25 cellular contexts compared by ENCODE assay signal in genomic region chr20:23152902-23153301, GRCh38.
DNase-seq lines count a peak whose midpoint lies in the region; ATAC-seq and TF ChIP-seq lines count a peak whose summit lies in the region.
"Had no signal": no experiment of that assay in that cellular context is flagged by ENCODE, and none has a peak within 500 bp of the region (broad histone marks: within the 10 kb centered on the region; RNA-seq: fewer than 3 reads in every experiment).

No MANE protein-coding gene starts in this region.

- H2AFZ ChIP-seq in ACC112 (ENCODE audit: low read length, unreplicated experiment) = no peak overlapping the region

- no peaks in the 10 kb centered on the region for H3K36me3 Mint-ChIP-seq in HFFc6 (ENCODE audit: low read depth)
- no peaks in the 10 kb centered on the region for H3K36me3 Mint-ChIP-seq in activated naive CD4-positive, alpha-beta T cell treated with anti-CD3 and anti-CD28 coated beads for 36 hours (ENCODE audit: low read depth)
- H3K36me3 Mint-ChIP-seq in immature natural killer cell = no peaks in the 10 kb centered on the region
- H3K36me3 Mint-ChIP-seq: activated naive CD4-positive, alpha-beta T cell treated with anti-CD3 and anti-CD28 coated beads, Interleukin-2, amount 50 U/mL, for 72 hours; brain had no signal

- no peak for TF ChIP-seq EP300 in esophagus muscularis mucosa (IDR thresholded peaks at IDR 0.05)

- H3K4me3 Mint-ChIP-seq in HFFc6 (no peak overlapping the region; the same call in 1 of the 2 replicates), immature natural killer cell (no peak overlapping the region)
- no peak overlapping the region for H3K4me3 Mint-ChIP-seq in activated naive CD4-positive, alpha-beta T cell treated with anti-CD3 and anti-CD28 coated beads for 36 hours
- H3K4me3 Mint-ChIP-seq: activated CD8-positive, alpha-beta T cell treated with anti-CD3 and anti-CD28 coated beads, Interleukin-2, amount 10 ng/mL, durations not matched to agents 7 days and 5 days; activated T-cell treated with anti-CD3 and anti-CD28 coated beads, Interleukin-2, amount 50 U/mL, for 4 hours; brain; CD4-positive, alpha-beta T cell; naive thymus-derived CD4-positive, alpha-beta T cell had no signal

- no peaks in the 10 kb centered on the region for H3K36me3 ChIP-seq in ACC112 (ENCODE audit: insufficient read depth, low read length)
- H3K36me3 ChIP-seq in esophagus muscularis mucosa = no peaks in the 10 kb centered on the region
- H3K36me3 ChIP-seq in gastrocnemius medialis = no peaks in the 10 kb centered on the region

- peaks cover 92% of the 10 kb centered on the region for H3K4me1 Mint-ChIP-seq in HFFc6 (ENCODE audit: low read depth)
- H3K4me1 Mint-ChIP-seq in activated naive CD4-positive, alpha-beta T cell treated with anti-CD3 and anti-CD28 coated beads for 36 hours (ENCODE audit: low read depth) = no peaks in the 10 kb centered on the region
- H3K4me1 Mint-ChIP-seq in immature natural killer cell = peaks cover 0 to 2% of the 10 kb centered on the region in 2 donors

- WGBS in esophagus muscularis mucosa = 91% methylated on average over 3 of the region's 3 CpGs

- intact Hi-C loops in esophagus muscularis mucosa (cut with DNase I) (no loop called here), gastrocnemius medialis (cut with DNase I; ENCODE audit: low total_unique reads) (loop anchor here (2.0 kb wide), 2 partner anchors 16 to 208 kb away; no protein-coding TSS in a partner anchor)
- intact Hi-C loops in activated naive CD4-positive, alpha-beta T cell treated with anti-CD3 and anti-CD28 coated beads for 36 hours (cut with micrococcal nuclease) = no loop called here

- H3K27ac ChIP-seq in ACC112 (ENCODE audit: low read depth, low read length) (peak overlapping the region; percentile 89), esophagus muscularis mucosa (replicated peaks in 1 of 4) (peak overlapping the region; percentile 31 to 59 (median 44)), gastrocnemius medialis (peak overlapping the region; percentile 94 to 99 (median 94))

- no peak for TF ChIP-seq CTCF in HFFc6 (IDR thresholded peaks at IDR 0.05)
- TF ChIP-seq CTCF in esophagus muscularis mucosa (IDR thresholded peaks at IDR 0.05) = no peak
- TF ChIP-seq CTCF in gastrocnemius medialis (IDR thresholded peaks at IDR 0.05 in 4 of 5, conservative IDR thresholded peaks at IDR 0.05 in 1 of 5) = no peak

- H3K4me3 ChIP-seq in ACC112 (ENCODE audit: low read depth, low read length) = no peak overlapping the region
- no peak overlapping the region for H3K4me3 ChIP-seq in esophagus muscularis mucosa
- H3K4me3 ChIP-seq in gastrocnemius medialis = no peak overlapping the region
- H3K4me3 ChIP-seq: dorsolateral prefrontal cortex, testis had no signal

- no peaks in the 10 kb centered on the region for H3K27me3 ChIP-seq in ACC112 (ENCODE audit: insufficient read depth, low read length)
- no peaks in the 10 kb centered on the region for H3K27me3 ChIP-seq in esophagus muscularis mucosa
- no peaks in the 10 kb centered on the region for H3K27me3 ChIP-seq in gastrocnemius medialis
- H3K27me3 ChIP-seq: dorsolateral prefrontal cortex, testis had no signal

- ATAC-seq in gastrocnemius medialis (no peak), GM21381 (IDR thresholded peaks at IDR 0.05; ENCODE audit: unreplicated experiment) (no peak)
- ATAC-seq: activated CD8-positive, alpha-beta T cell treated with anti-CD3 and anti-CD28 coated beads, Interleukin-2, amount 10 ng/mL, durations not matched to agents 7 days and 5 days; activated naive CD4-positive, alpha-beta T cell treated with anti-CD3 and anti-CD28 coated beads, Interleukin-2, amount 50 U/mL, for 72 hours; activated T-cell treated with anti-CD3 and anti-CD28 coated beads, Interleukin-2, amount 50 U/mL, for 4 hours had no signal

- H3K27ac Mint-ChIP-seq in HFFc6 (peak overlapping the region; percentile 97), immature natural killer cell (no peak overlapping the region)
- no peak overlapping the region for H3K27ac Mint-ChIP-seq in activated naive CD4-positive, alpha-beta T cell treated with anti-CD3 and anti-CD28 coated beads for 36 hours
- H3K27ac Mint-ChIP-seq: activated naive CD4-positive, alpha-beta T cell treated with anti-CD3 and anti-CD28 coated beads, Interleukin-2, amount 50 U/mL, for 72 hours; CD4-positive, alpha-beta T cell had no signal

- CTCF ChIA-PET in activated naive CD4-positive, alpha-beta T cell treated with anti-CD3 and anti-CD28 coated beads for 36 hours (lab: Charles Lee) = no interaction called here

- no peaks in the 10 kb centered on the region for H3K9me3 Mint-ChIP-seq in HFFc6
- no peaks in the 10 kb centered on the region for H3K9me3 Mint-ChIP-seq in activated naive CD4-positive, alpha-beta T cell treated with anti-CD3 and anti-CD28 coated beads for 36 hours
- H3K9me3 Mint-ChIP-seq in immature natural killer cell = no peaks in the 10 kb centered on the region
- H3K9me3 Mint-ChIP-seq: activated naive CD4-positive, alpha-beta T cell treated with anti-CD3 and anti-CD28 coated beads, Interleukin-2, amount 50 U/mL, for 72 hours; activated T-cell treated with anti-CD3 and anti-CD28 coated beads, Interleukin-2, amount 50 U/mL, for 4 hours; brain; CD4-positive, alpha-beta T cell had no signal

- H3K9me3 ChIP-seq in esophagus muscularis mucosa (no peaks in the 10 kb centered on the region), gastrocnemius medialis (no peaks in the 10 kb centered on the region)
- H3K9me3 ChIP-seq: testis had no signal

- TF ChIP-seq POLR2A in esophagus muscularis mucosa (IDR thresholded peaks at IDR 0.05; ENCODE audit: low read depth) = no peak
- no peak for TF ChIP-seq POLR2A in gastrocnemius medialis (IDR thresholded peaks at IDR 0.05)

- DNase-seq in HFFc6 (no peak), esophagus muscularis mucosa (ENCODE audit: extremely low spot score) (peak; percentile 77), gastrocnemius medialis (no peak), immature natural killer cell (no peak)
- DNase-seq in activated naive CD4-positive, alpha-beta T cell treated with anti-CD3 and anti-CD28 coated beads for 36 hours = no peak
- DNase-seq in activated CD4-positive, alpha-beta T cell treated with anti-CD3 and anti-CD28 coated beads for 4 hours = no peak
- DNase-seq: ACHN; activated T-cell treated with anti-CD3 and anti-CD28 coated beads, Interleukin-2, amount 50 U/mL, for 4 hours; CD4-positive, alpha-beta T cell; dorsolateral prefrontal cortex; glutamatergic neuron; KBM-7; mammary epithelial cell; naive thymus-derived CD4-positive, alpha-beta T cell; NCI-H2081 treated with DMSO at 0.1 percent for 48 hours; NCI-H526; SIG-M5; stimulated activated CD4-positive, alpha-beta T cell treated with anti-CD3 and anti-CD28 coated beads, Interleukin-12 subunit alpha, Interleukin-12 subunit beta, amount 100 ng/mL, for 4 hours; T-helper 2 cell had no signal

- in situ Hi-C loops in gastrocnemius medialis (cut with MboI; ENCODE audit: low sequenced_read_pairs in 4 of 4) = loop anchor here (10.0 to 25.0 kb wide), 2 partner anchors 202 to 484 kb away; partner anchors contain the start of genes CST3 (in 4 of the 4) and NXT1 (in 2 of the 4)

- H3K79me2 ChIP-seq in ACC112 (ENCODE audit: control insufficient read depth, insufficient read depth, low read length, unreplicated experiment) = no peaks in the 10 kb centered on the region

- peaks cover 76% of the 10 kb centered on the region for H3K4me1 ChIP-seq in ACC112 (ENCODE audit: control insufficient read depth, insufficient read depth, low read length, unreplicated experiment)
- H3K4me1 ChIP-seq in esophagus muscularis mucosa = peaks cover 52 to 63% (median 53%) of the 10 kb centered on the region in 4 donors
- H3K4me1 ChIP-seq in gastrocnemius medialis = peaks cover 77 to 86% of the 10 kb centered on the region in 2 donors

- peaks cover 1% of the 10 kb centered on the region; the same call in 1 of the 2 replicates for H3K27me3 Mint-ChIP-seq in HFFc6 (ENCODE audit: insufficient read depth)
- no peaks in the 10 kb centered on the region for H3K27me3 Mint-ChIP-seq in activated naive CD4-positive, alpha-beta T cell treated with anti-CD3 and anti-CD28 coated beads for 36 hours (ENCODE audit: low read depth)
- peaks cover 1 to 2% (median 1%) of the 10 kb centered on the region in 3 donors for H3K27me3 Mint-ChIP-seq in immature natural killer cell (ENCODE audit: low read depth in 3 of 3)
- H3K27me3 Mint-ChIP-seq: CD4-positive, alpha-beta T cell had no signal

Comparison
In these comparisons a context has a peak if more than half of its experiments do, and no peak if none do; other contexts are left out.
1. H3K27ac ChIP-seq: peak in every context shown above with its lines; median percentile 94 in gastrocnemius medialis; 89 in ACC112; 44 in esophagus muscularis mucosa.